8 cellular contexts compared by ENCODE assay signal in the genomic region with DNA sequence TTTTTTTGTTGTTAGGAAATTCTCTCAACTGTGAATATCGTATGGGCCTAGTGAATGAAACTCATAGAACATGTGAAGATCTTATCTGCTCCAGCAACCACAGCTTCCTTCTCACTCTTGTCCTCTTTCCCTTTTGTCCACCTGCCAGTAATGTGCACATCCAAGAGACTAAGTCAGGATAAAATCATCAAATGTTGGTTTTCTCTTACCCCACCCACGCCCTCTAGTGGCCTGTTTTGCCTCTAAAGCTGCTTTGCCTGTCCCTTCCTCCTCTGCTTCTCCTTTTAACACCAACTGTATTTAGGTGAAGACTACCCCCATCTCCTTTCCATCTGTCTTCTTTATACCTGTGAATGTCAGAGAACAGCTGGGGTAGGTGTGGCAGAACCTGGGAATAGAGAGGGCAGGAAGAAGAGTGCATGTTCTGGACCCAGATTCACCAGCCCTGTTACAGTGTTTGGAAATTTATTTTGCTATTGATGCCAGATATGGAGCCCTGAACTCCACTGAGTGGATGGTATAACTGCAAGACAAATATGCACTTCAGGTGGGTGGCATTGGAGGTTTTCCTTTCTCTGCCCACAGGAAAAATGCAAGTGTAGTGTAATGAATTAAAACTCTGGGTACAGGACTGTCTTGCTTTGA. TPM values are rescaled to one million over a fixed set of nuclear protein-coding genes. Genes with fewer than 3 reads are reported as not detected.
A peak's percentile ranks its signal among the peaks of the same experiment; 100 is the strongest.
DNase-seq lines count a peak whose midpoint lies in the region; ATAC-seq, FAIRE-seq and TF ChIP-seq lines count a peak whose summit lies in the region.

No MANE protein-coding gene starts in this region.

- BruUV-seq in endothelial cell of umbilical vein (replicated peaks; lab: Mats Ljungman, UMichigan) = no TSS peak

- dilution Hi-C loops in endothelial cell of umbilical vein (cut with MboI; ENCODE audit: extremely low pct_ligation_motif_present, low sequenced_read_pairs) = no loop called here

- peak; percentile 63 for FAIRE-seq in endothelial cell of umbilical vein (lab: Jason Lieb, UNC)

- intact Hi-C loops in endothelial cell of umbilical vein (cut with micrococcal nuclease) = loop anchor here (1.0 to 5.0 kb wide), 6 partner anchors 61 to 359 kb away; no protein-coding TSS in a partner anchor

- H3K4me2 ChIP-seq in endothelial cell of umbilical vein (ENCODE audit: insufficient read depth, low read length) = no peak overlapping the region

- ATAC-seq in HG02973 (IDR thresholded peaks at IDR 0.05; ENCODE audit: unreplicated experiment) = no peak

- DNase-seq in CD1c-positive myeloid dendritic cell (ENCODE audit: extremely low spot score) (peak; percentile 76), HS-5 (ENCODE audit: low read depth) (peak; percentile 25), NOMO-1 (lab: John Stamatoyannopoulos, UW; ENCODE audit: unreplicated experiment in 2 of 2) (peak; percentile 54 to 79), endothelial cell of umbilical vein (ENCODE audit: low read depth, low spot score) (peak; percentile 57), myocyte (ENCODE audit: low read depth) (peak; percentile 74)
- DNase-seq in activated CD8-positive, alpha-beta memory T cell treated with anti-CD3 and anti-CD28 coated beads, Interleukin-2, amount 50 U/mL, for 1 hour (ENCODE audit: extremely low read depth) = peak; percentile 56
- peak; percentile 60 for DNase-seq in stimulated activated CD8-positive, alpha-beta memory T cell treated with anti-CD3 and anti-CD28 coated beads, Interleukin-7, amount 100 ng/mL, for 24 hours (ENCODE audit: low read depth)

- no peaks in the 10 kb centered on the region for H3K9me3 ChIP-seq in endothelial cell of umbilical vein (replicated peaks; ENCODE audit: control insufficient read depth, insufficient read depth, low read length)

- H4K20me1 ChIP-seq in endothelial cell of umbilical vein (replicated peaks; ENCODE audit: control insufficient read depth, extremely low read depth, insufficient read depth, low read length) = no peaks in the 10 kb centered on the region

- no peak overlapping the region for H3K27ac ChIP-seq in endothelial cell of umbilical vein (ENCODE audit: insufficient read depth, low read depth, low read length)

- no peak overlapping the region for H2AFZ ChIP-seq in endothelial cell of umbilical vein (ENCODE audit: low read depth, low read length)

- peak; percentile 76 for TF ChIP-seq CTCF in endothelial cell of umbilical vein (IDR thresholded peaks at IDR 0.05; ENCODE audit: extremely low read depth in 1 of 2, insufficient read depth in 1 of 2, low read depth in 1 of 2, low read length in 2 of 2)

- no peaks in the 10 kb centered on the region for H3K27me3 ChIP-seq in endothelial cell of umbilical vein (ENCODE audit: control insufficient read depth in 2 of 2, insufficient read depth in 2 of 2, low read length in 2 of 2)

- no peak overlapping the region for H3K9ac ChIP-seq in endothelial cell of umbilical vein (replicated peaks; ENCODE audit: extremely low read depth, insufficient read depth, low read length)

- H3K36me3 ChIP-seq in endothelial cell of umbilical vein (ENCODE audit: control insufficient read depth in 2 of 2, extremely low read depth in 1 of 2, insufficient read depth in 2 of 2, low read length in 2 of 2) = no peaks in the 10 kb centered on the region

- H3K79me2 ChIP-seq in endothelial cell of umbilical vein (ENCODE audit: control insufficient read depth, insufficient read depth, low read length) = peaks cover 16% of the 10 kb centered on the region

- peaks cover 14% of the 10 kb centered on the region for H3K4me1 ChIP-seq in endothelial cell of umbilical vein (ENCODE audit: control insufficient read depth, extremely low read depth, insufficient read depth, low read length)

- no peak overlapping the region for H3K4me3 ChIP-seq in endothelial cell of umbilical vein (replicated peaks in 1 of 3; ENCODE audit: insufficient read depth in 1 of 3, low read depth in 1 of 3, low read length in 3 of 3)

- TF ChIP-seq POLR2A in endothelial cell of umbilical vein (IDR thresholded peaks at IDR 0.05; ENCODE audit: low read depth, low read length) = no peak

- H3K9me1 ChIP-seq in endothelial cell of umbilical vein (replicated peaks; ENCODE audit: control insufficient read depth, extremely low read depth, insufficient read depth, low read length) = no peaks in the 10 kb centered on the region

- POLR2A ChIA-PET in endothelial cell of umbilical vein (lab: Charles Lee) = interaction anchor here (1.4 kb wide), 1 partner anchor 127 kb away, joined by 3 read pairs; no protein-coding TSS in a partner anchor

- CTCF ChIA-PET in endothelial cell of umbilical vein (lab: Charles Lee) = interaction anchor here (0.6 to 5.1 kb wide), 50 partner anchors 9 to 360 kb away, joined by 3 to 69 read pairs (median 4); a partner anchor contains a TSS

TF ChIP-seq in endothelial cell of umbilical vein, 7 proteins besides CTCF, POLR2A, EP300 and RAD21:
- TF ChIP-seq POLR2AphosphoS5 (IDR thresholded peaks at IDR 0.05; ENCODE audit: insufficient read depth, low read depth, low read length) = no peak
- peak; percentile 58 for TF ChIP-seq GATA2 (IDR thresholded peaks at IDR 0.05; ENCODE audit: insufficient read depth, insufficient read length, low read depth, low read length)

RNA-seq across cellular contexts. Expression of a gene that starts 8.4 kb away (rescaled TPM):
- total RNA-seq in endothelial cell of umbilical vein = 84.1 TPM in 2 replicates
- 13.9 and 17.7 TPM in 2 replicates for polyA plus RNA-seq in endothelial cell of umbilical vein
- 23.1 and 23.4 TPM in 2 replicates for polyA plus RNA-seq in endothelial cell of umbilical vein (2011; cell fraction: cytosol; rRNA removed)
- polyA plus RNA-seq in endothelial cell of umbilical vein (2011; cell fraction: nucleus; rRNA removed) = 25.0 and 26.3 TPM in 2 replicates
- 53.0 and 59.9 TPM in 2 replicates for polyA plus RNA-seq in endothelial cell of umbilical vein (2012)
- 78.0 and 102 TPM in 2 replicates for polyA minus RNA-seq in endothelial cell of umbilical vein
- 13.4 TPM for polyA minus RNA-seq in endothelial cell of umbilical vein (2011; cell fraction: cytosol; rRNA and poly(A)+ RNA removed)
- polyA minus RNA-seq in endothelial cell of umbilical vein (2011; cell fraction: nucleus; rRNA and poly(A)+ RNA removed) = 53.6 and 124 TPM in 2 replicates
- total RNA-seq in myocyte = 18.9 and 20.0 TPM in 2 replicates
- 13.1 TPM for polyA plus RNA-seq in myocyte (2012)

Comparison
In these comparisons a context has a peak if more than half of its experiments do, and no peak if none do; other contexts are left out.
1. DNase-seq: peak in every context shown above with its lines; median percentile 76 in CD1c-positive myeloid dendritic cell; 74 in myocyte; 66 in NOMO-1; 60 in stimulated activated CD8-positive, alpha-beta memory T cell treated with anti-CD3 and anti-CD28 coated beads, Interleukin-7, amount 100 ng/mL, for 24 hours; 57 in endothelial cell of umbilical vein; 56 in activated CD8-positive, alpha-beta memory T cell treated with anti-CD3 and anti-CD28 coated beads, Interleukin-2, amount 50 U/mL, for 1 hour; 25 in HS-5.